ENCODE assay signal across 8 cellular contexts in the genomic region with DNA sequence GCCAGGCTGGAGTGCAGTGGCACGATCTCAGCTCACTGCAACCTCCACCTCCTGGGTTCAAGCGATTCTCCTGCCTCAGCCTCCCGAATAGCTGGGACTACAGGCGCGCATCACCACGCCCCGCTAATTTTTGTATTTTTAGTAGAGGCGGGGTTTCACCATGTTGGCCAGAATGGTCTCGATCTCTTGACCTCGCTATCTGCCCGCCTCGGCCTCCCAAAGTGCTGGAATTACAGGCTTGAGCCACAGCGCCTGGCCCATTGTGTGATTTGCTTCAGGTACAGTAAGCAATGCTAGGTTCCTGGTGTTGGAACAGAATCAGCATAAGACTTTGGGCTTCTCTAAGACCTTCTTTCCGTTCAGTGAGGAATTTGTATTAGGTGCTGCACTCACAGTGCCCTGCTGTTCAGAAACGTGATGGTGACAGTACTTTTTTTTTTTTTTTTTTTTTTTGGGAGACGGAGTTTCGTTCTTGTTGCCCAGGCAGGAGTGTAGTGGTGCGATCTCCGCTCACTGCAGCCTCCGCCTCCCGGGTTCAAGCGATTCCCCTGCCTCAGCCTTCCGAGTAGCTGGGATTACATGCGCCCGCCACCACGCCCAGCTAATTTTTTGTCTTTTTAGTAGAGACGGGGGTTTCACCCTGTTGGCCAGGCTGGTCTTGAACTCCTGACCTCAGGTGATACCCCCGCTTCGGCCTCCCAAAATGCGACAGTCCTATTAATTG. TPM values are rescaled to one million over a fixed set of nuclear protein-coding genes. Genes with fewer than 3 reads are reported as not detected.
DNase-seq lines count a peak whose midpoint lies in the region; ATAC-seq, FAIRE-seq and TF ChIP-seq lines count a peak whose summit lies in the region.
"Not testable (repeated sequence)": the region's sequence is repeated elsewhere in the genome, so short reads cannot be mapped to it uniquely, and the experiment has no call there.

No MANE protein-coding gene starts in this region.

- not testable (repeated sequence) for TF ChIP-seq CTCF in GM06990 (IDR thresholded peaks at IDR 0.05; ENCODE audit: insufficient read depth, low read length, poor library complexity, severe bottlenecking); PC-3 (conservative IDR thresholded peaks at IDR 0.05; ENCODE audit: low read depth, low read length); endothelial cell (IDR thresholded peaks at IDR 0.05; ENCODE audit: unreplicated experiment)

- not testable (repeated sequence) for DNase-seq in GM06990 (ENCODE audit: extremely low read depth, insufficient read length); PC-3; endothelial cell (ENCODE audit: low spot score); left lobe of liver (ENCODE audit: low spot score)
- DNase-seq in trophoblast cell (peak in 1 of 2 donors; percentile 38), urothelium cell line (ENCODE audit: low spot score) (peak; percentile 29)

- not testable (repeated sequence) for H2BK120ac ChIP-seq in trophoblast cell (ENCODE audit: insufficient read depth, low read length, poor library complexity)

- not testable (repeated sequence) for H3K18ac ChIP-seq in trophoblast cell (ENCODE audit: low read length)

- CTCF ChIA-PET in PC-3 (lab: Charles Lee), result interaction anchor here (1.5 kb wide), 1 partner anchor 11 kb away, joined by 9 read pairs; a partner anchor contains a TSS

- ATAC-seq in HG03066 (IDR thresholded peaks at IDR 0.05; ENCODE audit: low read depth, unreplicated experiment) (peak; percentile 6), PC-3 (peak; percentile 3), left lobe of liver (peak; percentile 2)

- not testable (repeated sequence) for H2BK5ac ChIP-seq in trophoblast cell (ENCODE audit: low read depth, low read length, poor library complexity)

- H3K36me3 Mint-ChIP-seq in activated naive CD4-positive, alpha-beta T cell treated with anti-CD3 and anti-CD28 coated beads, Interleukin-2, amount 50 U/mL, for 24 hours, result peaks cover 15% of the 10 kb centered on the region
- H3K36me3 Mint-ChIP-seq in endothelial cell (ENCODE audit: low read depth, unreplicated experiment), result peaks cover 15% of the 10 kb centered on the region

- not testable (repeated sequence) for H2AK5ac ChIP-seq in trophoblast cell (ENCODE audit: low read length)

- H4K12ac ChIP-seq in trophoblast cell (ENCODE audit: low read depth, low read length), result not testable (repeated sequence)

- WGBS in trophoblast cell (ENCODE audit: extremely low coverage, insufficient coverage, insufficient read length), result no CpG with 5 or more reads among the region's 30 CpGs

- FAIRE-seq in urothelium cell line (lab: Jason Lieb, UNC), result not testable (repeated sequence)

- H3K9ac ChIP-seq in PC-3 (ENCODE audit: low read length), result peak overlapping the region; percentile 97
- H3K9ac ChIP-seq in trophoblast cell (ENCODE audit: low read length), result not testable (repeated sequence)

- not testable (repeated sequence) for H3K27me3 Mint-ChIP-seq in activated naive CD4-positive, alpha-beta T cell treated with anti-CD3 and anti-CD28 coated beads, Interleukin-2, amount 50 U/mL, for 24 hours; endothelial cell (ENCODE audit: unreplicated experiment)

- H3K4me1 ChIP-seq in PC-3 (ENCODE audit: insufficient read depth, low read length), result peaks cover 14% of the 10 kb centered on the region
- not testable (repeated sequence) for H3K4me1 ChIP-seq in trophoblast cell (ENCODE audit: control insufficient read depth in 1 of 2, insufficient read depth in 2 of 2, low read length in 2 of 2)

- not testable (repeated sequence) for H3K9me3 ChIP-seq in PC-3 (ENCODE audit: low read length); trophoblast cell (ENCODE audit: insufficient read depth, low read depth, low read length)

- TSS peak; percentile 68 for BruUV-seq in PC-3 (replicated peaks; lab: Mats Ljungman, UMichigan)

- not testable (repeated sequence) for H3K9me3 Mint-ChIP-seq in activated naive CD4-positive, alpha-beta T cell treated with anti-CD3 and anti-CD28 coated beads, Interleukin-2, amount 50 U/mL, for 24 hours; endothelial cell (ENCODE audit: unreplicated experiment)

- H3K4me2 ChIP-seq in PC-3 (ENCODE audit: low read length) (peak overlapping the region; percentile 94), trophoblast cell (ENCODE audit: low read length) (peak overlapping the region; percentile 13)

- POLR2A ChIA-PET in PC-3 (lab: Charles Lee; ENCODE audit: unreplicated experiment), result interaction anchor here (1.5 kb wide), 1 partner anchor 11 kb away, joined by 5 read pairs; a partner anchor contains a TSS

- not testable (repeated sequence) for H3K23ac ChIP-seq in trophoblast cell (ENCODE audit: low read length)

- intact Hi-C loops in PC-3 (cut with micrococcal nuclease), result not testable (repeated sequence)

- peaks cover 45% of the 10 kb centered on the region for H3K79me2 ChIP-seq in PC-3 (ENCODE audit: low read length)
- H3K79me2 ChIP-seq in trophoblast cell (ENCODE audit: control insufficient read depth, insufficient read depth, low read length, poor library complexity), result peaks cover 11% of the 10 kb centered on the region

- peak overlapping the region; percentile 100 for H3K27ac Mint-ChIP-seq in activated naive CD4-positive, alpha-beta T cell treated with anti-CD3 and anti-CD28 coated beads, Interleukin-2, amount 50 U/mL, for 24 hours
- H3K27ac Mint-ChIP-seq in endothelial cell (ENCODE audit: unreplicated experiment), result peak overlapping the region; percentile 99

- not testable (repeated sequence) for H3K79me1 ChIP-seq in trophoblast cell (ENCODE audit: low read length)

- H3K4me3 Mint-ChIP-seq in activated naive CD4-positive, alpha-beta T cell treated with anti-CD3 and anti-CD28 coated beads, Interleukin-2, amount 50 U/mL, for 24 hours, result peak overlapping the region; percentile 100
- peak overlapping the region; percentile 96 for H3K4me3 Mint-ChIP-seq in endothelial cell (ENCODE audit: unreplicated experiment)

- peaks cover 27% of the 10 kb centered on the region for H3K4me1 Mint-ChIP-seq in activated naive CD4-positive, alpha-beta T cell treated with anti-CD3 and anti-CD28 coated beads, Interleukin-2, amount 50 U/mL, for 24 hours
- H3K4me1 Mint-ChIP-seq in endothelial cell (ENCODE audit: unreplicated experiment), result peaks cover 15% of the 10 kb centered on the region

- peak overlapping the region; percentile 96 for H3K4me3 ChIP-seq in GM06990 (replicated peaks; ENCODE audit: low read depth, low read length)
- H3K4me3 ChIP-seq in PC-3 (ENCODE audit: low read length), result peak overlapping the region; percentile 85; the same call in 1 of the 2 replicates
- not testable (repeated sequence) for H3K4me3 ChIP-seq in trophoblast cell (ENCODE audit: low read depth, low read length)

- peak overlapping the region; percentile 84 for H2AFZ ChIP-seq in PC-3 (ENCODE audit: low read length)
- not testable (repeated sequence) for H2AFZ ChIP-seq in trophoblast cell (ENCODE audit: insufficient read depth, low read length, poor library complexity)

- H4K91ac ChIP-seq in trophoblast cell (ENCODE audit: low read depth, low read length), result not testable (repeated sequence)

- H3K4ac ChIP-seq in trophoblast cell (ENCODE audit: low read depth, low read length), result not testable (repeated sequence)

- H3K36me3 ChIP-seq in GM06990 (ENCODE audit: control insufficient read depth, insufficient read depth, low read length); trophoblast cell (ENCODE audit: control insufficient read depth in 1 of 2, insufficient read depth in 2 of 2, low read length in 2 of 2): not testable (repeated sequence)
- H3K36me3 ChIP-seq in PC-3 (ENCODE audit: low read depth, low read length), result peaks cover 10% of the 10 kb centered on the region; the same call in 1 of the 2 replicates

- not testable (repeated sequence) for H3K14ac ChIP-seq in trophoblast cell (ENCODE audit: low read length)

- H2BK12ac ChIP-seq in trophoblast cell (ENCODE audit: low read length), result not testable (repeated sequence)

- not testable (repeated sequence) for H3K27me3 ChIP-seq in GM06990 (replicated peaks; ENCODE audit: control insufficient read depth, insufficient read depth, low read length); PC-3 (ENCODE audit: low read length); trophoblast cell (ENCODE audit: insufficient read depth, low read length)

- peaks cover 27% of the 10 kb centered on the region for H4K20me1 ChIP-seq in PC-3 (ENCODE audit: low read length)

- H3F3A ChIP-seq in PC-3 (ENCODE audit: low read length, unreplicated experiment), result not testable (repeated sequence)

- H3K27ac ChIP-seq in PC-3 (ENCODE audit: low read length), result peak overlapping the region; percentile 80; the same call in 1 of the 2 replicates
- not testable (repeated sequence) for H3K27ac ChIP-seq in trophoblast cell (ENCODE audit: low read depth, low read length)

- H3K9me2 ChIP-seq in PC-3 (replicated peaks; ENCODE audit: low read length), result not testable (repeated sequence)

- H4K8ac ChIP-seq in trophoblast cell (ENCODE audit: low read depth, low read length), result peak overlapping the region; percentile 18

RNA-seq across cellular contexts. Expression of a gene that starts 0.6 kb away (rescaled TPM):
- 73.2 and 82.2 TPM in 2 replicates for total RNA-seq in PC-3 (2014; rRNA removed)
- 82.5 TPM for total RNA-seq in endothelial cell (ENCODE audit: unreplicated experiment)
- total RNA-seq in left lobe of liver, result 7.0 TPM
- polyA plus RNA-seq in trophoblast cell (2013), result 86.5 and 91.1 TPM in 2 replicates

RNA-seq across cellular contexts. Expression of a gene that starts 11.1 kb away (rescaled TPM):
- total RNA-seq in PC-3 (2014; rRNA removed) (17.0 and 17.5 TPM in 2 replicates), endothelial cell (ENCODE audit: unreplicated experiment) (19.3 TPM), left lobe of liver (5.1 TPM)
- 16.3 and 16.4 TPM in 2 replicates for polyA plus RNA-seq in trophoblast cell (2013)
